28 cellular contexts compared by ENCODE assay signal in the genomic region with DNA sequence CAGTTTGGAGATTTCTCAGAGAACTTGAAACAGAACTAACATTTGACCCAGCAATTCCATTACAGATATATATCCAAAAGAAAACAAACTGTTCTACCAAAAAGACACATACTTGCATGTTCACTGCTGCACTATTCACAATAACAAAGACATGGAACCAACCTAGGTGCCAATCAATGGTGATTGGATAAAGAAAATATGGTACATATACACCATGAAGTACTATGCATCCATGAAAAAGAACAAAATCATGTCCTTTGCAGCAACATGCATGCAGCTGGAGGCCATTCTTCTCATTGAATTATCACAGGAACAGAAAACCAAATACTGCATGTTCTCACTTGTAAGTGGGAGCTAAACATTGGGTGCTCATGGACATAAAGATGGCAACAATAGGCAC. TPM values are rescaled to one million over a fixed set of nuclear protein-coding genes. Genes with fewer than 3 reads are reported as not detected.
"Had no signal": no experiment of that assay in that cellular context is flagged by ENCODE, and none has a peak within 500 bp of the region (broad histone marks: within the 10 kb centered on the region; RNA-seq: fewer than 3 reads in every experiment).

No MANE protein-coding gene starts in this region.

- H3K36me3 ChIP-seq: neural progenitor cell, ovary, right lobe of liver, sigmoid colon, stomach, thoracic aorta, thyroid gland, tibial nerve, upper lobe of left lung, uterus had no signal

- H2AFZ ChIP-seq: neural progenitor cell, parathyroid adenoma had no signal

- H3K4me1 ChIP-seq: parathyroid adenoma, psoas muscle, right lobe of liver, uterus had no signal

- H3K9ac ChIP-seq: neural progenitor cell, parathyroid adenoma had no signal

- H3K27ac ChIP-seq: neural progenitor cell, ovary, parathyroid adenoma, psoas muscle, right lobe of liver, sigmoid colon, stomach, thoracic aorta, tibial nerve, upper lobe of left lung, uterus had no signal

- H3K79me2 ChIP-seq: parathyroid adenoma had no signal

- H3K4me3 ChIP-seq: neural progenitor cell, ovary, psoas muscle, right lobe of liver, sigmoid colon, stomach, thoracic aorta, thyroid gland, tibial nerve, upper lobe of left lung, uterus had no signal

- DNase-seq: natural killer cell; occipital lobe; ovary; posterior cingulate gyrus; psoas muscle; right cardiac atrium; right lobe of liver; sigmoid colon; small intestine; stimulated activated CD4-positive, alpha-beta T cell treated with anti-CD3 and anti-CD28 coated beads, Interleukin-15, amount 100 ng/mL, for 24 hours; stimulated activated CD4-positive, alpha-beta T cell treated with anti-CD3 and anti-CD28 coated beads, Interleukin-2, amount 100 ng/mL, for 24 hours; stimulated activated CD4-positive, alpha-beta T cell treated with anti-CD3 and anti-CD28 coated beads, Interleukin-2, amount 100 ng/mL, for 48 hours; stimulated activated CD4-positive, alpha-beta T cell treated with anti-CD3 and anti-CD28 coated beads, Interleukin-4, amount 100 ng/mL, for 24 hours; stimulated activated naive B cell treated with anti-CD40 and anti-IgM and Interleukin-4, amounts not matched to agents 10 μg/mL and 1 μg/mL and 100 μg/mL, for 72 hours; stimulated activated naive CD4-positive, alpha-beta T cell treated with Interleukin-2 at 50 U/mL for 16 hours; stomach; thyroid gland; trophoblast cell; upper lobe of left lung; uterus had no signal

- FAIRE-seq: small intestine had no signal

- H3K4me3 Mint-ChIP-seq: natural killer cell; nephron; neural progenitor cell; stimulated activated effector memory CD8-positive, alpha-beta T cell treated with anti-CD3 and anti-CD28 coated beads, Interleukin-12 subunit alpha, Interleukin-12 subunit beta, amount 100 ng/mL, for 72 hours; stimulated activated naive B cell treated with anti-CD40 and anti-IgM and Interleukin-4, amounts not matched to agents 10 μg/mL and 1 μg/mL and 100 μg/mL, for 72 hours; stimulated activated naive CD8-positive, alpha-beta T cell treated with anti-CD3 and anti-CD28 coated beads, Interleukin-15, Interleukin-2, amounts not matched to agents 100 ng/mL and 50 ng/mL, for 24 hours had no signal

- ATAC-seq: natural killer cell; psoas muscle; right cardiac atrium; right lobe of liver; stimulated activated effector memory CD8-positive, alpha-beta T cell treated with anti-CD3 and anti-CD28 coated beads, Interleukin-12 subunit alpha, Interleukin-12 subunit beta, amount 100 ng/mL, for 72 hours; stimulated activated naive B cell treated with anti-CD40 and anti-IgM and Interleukin-4, amounts not matched to agents 10 μg/mL and 1 μg/mL and 100 μg/mL, for 72 hours had no signal

- H3K9me3 Mint-ChIP-seq: natural killer cell; nephron; neural progenitor cell; stimulated activated effector memory CD8-positive, alpha-beta T cell treated with anti-CD3 and anti-CD28 coated beads, Interleukin-12 subunit alpha, Interleukin-12 subunit beta, amount 100 ng/mL, for 72 hours; stimulated activated naive B cell treated with anti-CD40 and anti-IgM and Interleukin-4, amounts not matched to agents 10 μg/mL and 1 μg/mL and 100 μg/mL, for 72 hours had no signal

- H3K4me2 ChIP-seq: neural progenitor cell had no signal

- H3K27me3 ChIP-seq: neural progenitor cell, ovary, right lobe of liver, sigmoid colon, stomach, thyroid gland, tibial nerve, upper lobe of left lung, uterus had no signal

- H3K9me3 ChIP-seq: ovary, psoas muscle, right lobe of liver, sigmoid colon, stomach, thoracic aorta, thyroid gland, tibial nerve, upper lobe of left lung, uterus had no signal

- H3K4me1 Mint-ChIP-seq: natural killer cell; stimulated activated effector memory CD8-positive, alpha-beta T cell treated with anti-CD3 and anti-CD28 coated beads, Interleukin-12 subunit alpha, Interleukin-12 subunit beta, amount 100 ng/mL, for 72 hours; stimulated activated naive B cell treated with anti-CD40 and anti-IgM and Interleukin-4, amounts not matched to agents 10 μg/mL and 1 μg/mL and 100 μg/mL, for 72 hours had no signal

- H3K27ac Mint-ChIP-seq: natural killer cell; nephron; neural progenitor cell; progenitor cell of endocrine pancreas; stimulated activated effector memory CD8-positive, alpha-beta T cell treated with anti-CD3 and anti-CD28 coated beads, Interleukin-12 subunit alpha, Interleukin-12 subunit beta, amount 100 ng/mL, for 72 hours; stimulated activated naive B cell treated with anti-CD40 and anti-IgM and Interleukin-4, amounts not matched to agents 10 μg/mL and 1 μg/mL and 100 μg/mL, for 72 hours; stimulated activated naive CD8-positive, alpha-beta T cell treated with anti-CD3 and anti-CD28 coated beads, Interleukin-15, Interleukin-2, amounts not matched to agents 100 ng/mL and 50 ng/mL, for 24 hours had no signal

- H3K36me3 Mint-ChIP-seq: natural killer cell; neural progenitor cell; stimulated activated effector memory CD8-positive, alpha-beta T cell treated with anti-CD3 and anti-CD28 coated beads, Interleukin-12 subunit alpha, Interleukin-12 subunit beta, amount 100 ng/mL, for 72 hours; stimulated activated naive B cell treated with anti-CD40 and anti-IgM and Interleukin-4, amounts not matched to agents 10 μg/mL and 1 μg/mL and 100 μg/mL, for 72 hours had no signal

RNA-seq across cellular contexts. Expression of a gene that starts 47.6 kb away (rescaled TPM):
- total RNA-seq: natural killer cell had no signal
